1 cellular context compared by ENCODE assay signal in the genomic region with DNA sequence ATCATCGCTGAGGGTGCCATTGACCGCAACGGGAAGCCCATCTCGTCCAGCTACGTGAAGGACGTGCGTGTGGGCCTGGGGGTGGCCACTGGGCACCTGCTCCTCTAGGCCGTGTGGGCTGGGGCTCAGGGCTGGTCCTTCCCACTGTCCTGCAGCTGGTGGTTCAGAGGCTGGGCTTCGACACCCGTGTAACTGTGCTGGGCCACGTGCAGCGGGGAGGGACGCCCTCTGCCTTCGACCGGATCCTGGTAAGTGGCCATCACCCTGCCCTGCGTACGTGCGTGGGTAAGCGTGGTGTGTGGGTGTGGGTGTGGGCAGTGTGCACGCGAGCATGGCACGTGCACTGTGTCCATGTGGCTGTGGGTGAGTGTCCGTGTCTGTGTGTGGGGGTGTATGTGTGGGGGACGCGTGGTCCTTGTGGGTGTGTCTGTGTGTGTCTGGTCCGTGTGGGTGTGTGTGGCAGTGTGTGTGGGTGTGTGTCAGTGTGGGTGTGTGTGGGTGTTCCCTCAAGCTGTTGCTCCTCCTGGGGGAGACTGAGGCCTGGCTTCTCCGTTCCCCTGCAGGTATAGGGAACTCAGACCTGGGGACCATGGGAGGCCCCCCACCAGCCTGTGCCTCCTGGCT.
TF ChIP-seq lines count a peak whose summit lies in the region.

No MANE protein-coding gene starts in this region.

TF ChIP-seq in IMR-90, 13 proteins besides CTCF, POLR2A, EP300 and RAD21 (continued from another document):
- TF ChIP-seq, protein P1, sequence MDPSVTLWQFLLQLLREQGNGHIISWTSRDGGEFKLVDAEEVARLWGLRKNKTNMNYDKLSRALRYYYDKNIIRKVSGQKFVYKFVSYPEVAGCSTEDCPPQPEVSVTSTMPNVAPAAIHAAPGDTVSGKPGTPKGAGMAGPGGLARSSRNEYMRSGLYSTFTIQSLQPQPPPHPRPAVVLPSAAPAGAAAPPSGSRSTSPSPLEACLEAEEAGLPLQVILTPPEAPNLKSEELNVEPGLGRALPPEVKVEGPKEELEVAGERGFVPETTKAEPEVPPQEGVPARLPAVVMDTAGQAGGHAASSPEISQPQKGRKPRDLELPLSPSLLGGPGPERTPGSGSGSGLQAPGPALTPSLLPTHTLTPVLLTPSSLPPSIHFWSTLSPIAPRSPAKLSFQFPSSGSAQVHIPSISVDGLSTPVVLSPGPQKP (IDR thresholded peaks at IDR 0.05; ENCODE audit: borderline replicate concordance, low read depth, low read length) = no peak
- TF ChIP-seq CHD1 (IDR thresholded peaks at IDR 0.05; ENCODE audit: low read depth, low read length) (no peak), SMC3 (IDR thresholded peaks at IDR 0.05; ENCODE audit: low read depth, low read length) (no peak), RFX5 (IDR thresholded peaks at IDR 0.05; ENCODE audit: low read depth, low read length) (no peak), BHLHE40 (IDR thresholded peaks at IDR 0.05; ENCODE audit: low read depth, low read length) (no peak), MXI1 (IDR thresholded peaks at IDR 0.05; ENCODE audit: borderline replicate concordance, low read depth, low read length) (no peak)
